In genomic region chr13:99949657-99950413, GRCh38 we compare ENCODE assay signal across 25 cellular contexts. TPM values are rescaled to one million over a fixed set of nuclear protein-coding genes. Genes with fewer than 3 reads are reported as not detected.
DNase-seq lines count a peak whose midpoint lies in the region; ATAC-seq and TF ChIP-seq lines count a peak whose summit lies in the region.
"Had no signal": no experiment of that assay in that cellular context is flagged by ENCODE, and none has a peak within 500 bp of the region (broad histone marks: within the 10 kb centered on the region; RNA-seq: fewer than 3 reads in every experiment).

No MANE protein-coding gene starts in this region.

- no peaks in the 10 kb centered on the region for H3K9me3 ChIP-seq in left lung
- H3K9me3 ChIP-seq: MG63, psoas muscle had no signal

- ATAC-seq in left lung (peak; percentile 51), HG03565 (IDR thresholded peaks at IDR 0.05; ENCODE audit: unreplicated experiment) (no peak)
- ATAC-seq: GM12878; PC-3; psoas muscle; stimulated activated naive B cell treated with anti-CD40 and anti-IgM and Interleukin-4, amounts not matched to agents 10 μg/mL and 1 μg/mL and 100 μg/mL, for 72 hours had no signal

- H3K27me3 ChIP-seq in left lung = peaks cover 12 to 86% of the 10 kb centered on the region in 2 donors
- H3K27me3 ChIP-seq: MG63 had no signal

- no peak for TF ChIP-seq CTCF in left lung (IDR thresholded peaks at IDR 0.05)

- H3K4me3 ChIP-seq in left lung = no peak overlapping the region
- H3K4me3 ChIP-seq: GM12878, MG63, psoas muscle had no signal

- no peaks in the 10 kb centered on the region for H3K36me3 ChIP-seq in left lung
- H3K36me3 ChIP-seq: MG63 had no signal

- peaks cover 0 to 9% of the 10 kb centered on the region in 2 donors for H3K4me1 ChIP-seq in left lung
- H3K4me1 ChIP-seq: psoas muscle had no signal

- peak; percentile 10 for DNase-seq in activated effector memory CD4-positive, alpha-beta T cell treated with anti-CD3 and anti-CD28 coated beads, Interleukin-2, amount 50 U/mL, for 16 hours
- DNase-seq in activated effector memory CD4-positive, alpha-beta T cell treated with Interleukin-2 at 50 U/mL for 16 hours = no peak
- DNase-seq in astrocyte of the hippocampus (ENCODE audit: low read depth, low spot score) = peak; percentile 74
- DNase-seq in left lung = no peak
- no peak for DNase-seq in NCI-H2196 treated with DMSO at 0.1 percent for 48 hours (lab: John Stamatoyannopoulos, UW; ENCODE audit: unreplicated experiment)
- no peak for DNase-seq in NCI-H1930 (lab: John Stamatoyannopoulos, UW)
- no peak for DNase-seq in SK-N-DZ (ENCODE audit: low spot score)
- DNase-seq: ACHN; activated CD4-positive, alpha-beta T cell treated with anti-CD3 and anti-CD28 coated beads, Interleukin-2, amount 50 U/mL, for 48 hours; activated naive CD8-positive, alpha-beta T cell treated with anti-CD3 and anti-CD28 coated beads, Interleukin-2, amount 10 ng/mL, durations not matched to agents 7 days and 5 days; activated T-cell treated with anti-CD3 and anti-CD28 coated beads, Interleukin-2, amount 50 U/mL, for 1 hour; CD8-positive, alpha-beta memory T cell; GOT3; MG63; naive B cell; NCI-H1694 treated with DMSO at 0.1 percent for 48 hours; NCI-H748 treated with DMSO at 0.1 percent for 48 hours; PC-3; psoas muscle; stimulated activated naive B cell treated with anti-CD40 and anti-IgM and Interleukin-4, amounts not matched to agents 10 μg/mL and 1 μg/mL and 100 μg/mL, for 72 hours; trophoblast cell had no signal

- H3K27ac ChIP-seq in left lung = no peak overlapping the region
- H3K27ac ChIP-seq: psoas muscle had no signal

- intact Hi-C loops in left lung (cut with DNase I) = no loop called here

RNA-seq across cellular contexts. Expression of gene ZIC5, which starts 21.7 kb away (rescaled TPM):
- total RNA-seq in left lung = not detected
- 0.01 TPM in 1 of 2 replicates, not detected in the other for polyA plus RNA-seq in SK-N-DZ (2014; cell fraction: cytosol; rRNA removed)
- not detected in 2 replicates for polyA plus RNA-seq in SK-N-DZ (2014; cell fraction: nucleus; rRNA removed)
- total RNA-seq: activated naive CD8-positive, alpha-beta T cell treated with anti-CD3 and anti-CD28 coated beads, Interleukin-2, amount 10 ng/mL, durations not matched to agents 7 days and 5 days; CD8-positive, alpha-beta memory T cell; GM12878; liver; PC-3; psoas muscle had no signal
- polyA plus RNA-seq: CD8-positive, alpha-beta memory T cell; GM12878; liver; psoas muscle had no signal

RNA-seq across cellular contexts. Expression of gene ZIC2, which starts 31.7 kb away (rescaled TPM):
- not detected for total RNA-seq in left lung
- not detected in 2 replicates for polyA plus RNA-seq in SK-N-DZ (2014; cell fraction: cytosol; rRNA removed)
- polyA plus RNA-seq in SK-N-DZ (2014; cell fraction: nucleus; rRNA removed) = not detected in 2 replicates
- total RNA-seq: activated naive CD8-positive, alpha-beta T cell treated with anti-CD3 and anti-CD28 coated beads, Interleukin-2, amount 10 ng/mL, durations not matched to agents 7 days and 5 days; cardiac septum; CD8-positive, alpha-beta memory T cell; GM12878; liver; PC-3; psoas muscle had no signal
- polyA plus RNA-seq: CD8-positive, alpha-beta memory T cell; liver had no signal

Comparison
In these comparisons a context has a peak if more than half of its experiments do, and no peak if none do; other contexts are left out.
1. DNase-seq: peak in activated effector memory CD4-positive, alpha-beta T cell treated with anti-CD3 and anti-CD28 coated beads, Interleukin-2, amount 50 U/mL, for 16 hours (single experiment) and astrocyte of the hippocampus (single experiment); none in activated effector memory CD4-positive, alpha-beta T cell treated with Interleukin-2 at 50 U/mL for 16 hours (single experiment), left lung (0 of 2), NCI-H2196 treated with DMSO at 0.1 percent for 48 hours (single experiment), NCI-H1930 (0 of 2) and SK-N-DZ (single experiment).